In the genomic region with DNA sequence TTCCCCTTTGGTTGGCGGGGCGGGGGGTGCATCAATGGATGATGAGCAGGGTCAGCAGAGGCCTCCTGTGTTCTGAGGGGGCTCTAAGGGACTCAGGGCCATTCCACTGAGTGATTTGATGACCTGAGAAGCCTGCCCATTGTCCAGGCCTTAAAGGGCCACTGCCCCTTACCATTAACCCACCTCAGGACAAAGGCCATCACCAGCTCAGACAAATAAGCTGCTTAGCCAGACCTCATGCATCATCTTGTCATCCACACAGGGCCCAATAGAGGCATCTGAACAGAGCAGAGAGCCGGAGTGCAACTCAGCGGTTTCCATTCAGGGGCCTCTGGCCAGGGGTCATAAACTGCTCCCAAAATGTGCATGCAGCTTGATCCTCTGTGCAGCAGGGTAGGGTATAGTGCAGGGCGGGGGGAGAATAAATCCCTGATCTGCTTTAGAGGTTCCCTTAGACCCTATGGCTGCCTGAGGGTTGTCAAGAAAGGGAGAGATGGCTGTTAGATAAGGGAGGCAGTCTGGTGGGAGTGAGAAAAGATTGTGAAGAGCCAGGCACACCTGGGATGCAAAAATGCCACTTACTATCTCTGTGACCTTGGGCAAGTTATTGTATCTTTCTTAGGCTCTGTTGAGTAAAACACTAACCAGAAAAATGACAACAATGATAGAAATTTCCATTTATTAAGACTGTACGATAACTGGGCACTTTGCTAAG, we compare ENCODE assay signal across 25 cellular contexts.
"Had no signal": no experiment of that assay in that cellular context is flagged by ENCODE, and none has a peak within 500 bp of the region (broad histone marks: within the 10 kb centered on the region; RNA-seq: fewer than 3 reads in every experiment).

No MANE protein-coding gene starts in this region.

- H3K9me3 ChIP-seq: breast epithelium, left lung, lower lobe of right lung, suprapubic skin had no signal

- H3K4me1 Mint-ChIP-seq: activated CD4-positive, alpha-beta T cell treated with anti-CD3 and anti-CD28 coated beads, Interleukin-2, amount 10 ng/mL, durations not matched to agents 7 days and 5 days; activated naive CD8-positive, alpha-beta T cell treated with anti-CD3 and anti-CD28 coated beads, Interleukin-2, amount 50 U/mL, for 24 hours; activated T-helper 17 cell treated with anti-CD3 and anti-CD28 coated beads, Interleukin-2, amount 50 U/mL, for 72 hours had no signal

- H3K4me3 Mint-ChIP-seq: activated CD4-positive, alpha-beta T cell treated with anti-CD3 and anti-CD28 coated beads, Interleukin-2, amount 10 ng/mL, durations not matched to agents 7 days and 5 days; activated CD8-positive, alpha-beta T cell treated with anti-CD3 and anti-CD28 coated beads for 36 hours; activated naive CD8-positive, alpha-beta T cell treated with anti-CD3 and anti-CD28 coated beads, Interleukin-2, amount 50 U/mL, for 24 hours; activated T-cell treated with anti-CD3 and anti-CD28 coated beads, Interleukin-2, amount 50 U/mL, for 4 hours; activated T-helper 17 cell treated with anti-CD3 and anti-CD28 coated beads, Interleukin-2, amount 50 U/mL, for 72 hours; T-helper 1 cell treated with Interleukin-12 subunit alpha and Interleukin-12 subunit beta and Interleukin-4 antibody, amounts not matched to agents 30 μg/mL and 1 μg/mL, for 36 hours; WTC11 had no signal

- H3K4me1 ChIP-seq: breast epithelium, left lung, lower lobe of right lung, suprapubic skin, tibial artery had no signal

- DNase-seq: activated CD4-positive, alpha-beta T cell treated with anti-CD3 and anti-CD28 coated beads for 1 hour; activated CD4-positive, alpha-beta T cell treated with anti-CD3 and anti-CD28 coated beads, Interleukin-2, amount 10 ng/mL, durations not matched to agents 7 days and 5 days; activated CD8-positive, alpha-beta T cell treated with anti-CD3 and anti-CD28 coated beads for 36 hours; activated gamma-delta T cell treated with Interleukin-2 at 50 U/mL for 16 hours; activated naive CD4-positive, alpha-beta T cell treated with anti-CD3 and anti-CD28 coated beads, Interleukin-2, amount 50 U/mL, for 16 hours; activated naive CD8-positive, alpha-beta T cell treated with anti-CD3 and anti-CD28 coated beads, Interleukin-2, amount 50 U/mL, for 24 hours; activated T-cell treated with anti-CD3 and anti-CD28 coated beads, Interleukin-2, amount 50 U/mL, for 4 hours; amygdala; central memory CD4-positive, alpha-beta T cell; effector CD4-positive, alpha-beta T cell; kidney glomerular epithelial cell; left lung; lower lobe of right lung; mesenchymal stem cell; right cardiac atrium; stimulated activated naive CD4-positive, alpha-beta T cell; T1000; tibial artery had no signal

- H3K27ac ChIP-seq: breast epithelium, left lung, lower lobe of right lung, suprapubic skin, tibial artery had no signal

- H3K27me3 ChIP-seq: breast epithelium, suprapubic skin, tibial artery had no signal

- H3K9me3 Mint-ChIP-seq: activated CD4-positive, alpha-beta T cell treated with anti-CD3 and anti-CD28 coated beads, Interleukin-2, amount 10 ng/mL, durations not matched to agents 7 days and 5 days; activated CD8-positive, alpha-beta T cell treated with anti-CD3 and anti-CD28 coated beads for 36 hours; activated naive CD8-positive, alpha-beta T cell treated with anti-CD3 and anti-CD28 coated beads, Interleukin-2, amount 50 U/mL, for 24 hours; activated T-cell treated with anti-CD3 and anti-CD28 coated beads, Interleukin-2, amount 50 U/mL, for 4 hours; activated T-helper 17 cell treated with anti-CD3 and anti-CD28 coated beads, Interleukin-2, amount 50 U/mL, for 72 hours; T-helper 1 cell treated with Interleukin-12 subunit alpha and Interleukin-12 subunit beta and Interleukin-4 antibody, amounts not matched to agents 30 μg/mL and 1 μg/mL, for 36 hours had no signal

- FAIRE-seq: endometrium, frontal cortex had no signal

- H3K36me3 ChIP-seq: breast epithelium, left lung, lower lobe of right lung, suprapubic skin, tibial artery had no signal

- H3K27ac Mint-ChIP-seq: activated CD4-positive, alpha-beta T cell treated with anti-CD3 and anti-CD28 coated beads, Interleukin-2, amount 10 ng/mL, durations not matched to agents 7 days and 5 days; activated CD8-positive, alpha-beta T cell treated with anti-CD3 and anti-CD28 coated beads for 36 hours; activated naive CD8-positive, alpha-beta T cell treated with anti-CD3 and anti-CD28 coated beads, Interleukin-2, amount 50 U/mL, for 24 hours; activated T-helper 17 cell treated with anti-CD3 and anti-CD28 coated beads, Interleukin-2, amount 50 U/mL, for 72 hours; T-helper 1 cell treated with Interleukin-12 subunit alpha and Interleukin-12 subunit beta and Interleukin-4 antibody, amounts not matched to agents 30 μg/mL and 1 μg/mL, for 36 hours; WTC11 had no signal

- H3K4me3 ChIP-seq: breast epithelium, left lung, lower lobe of right lung, suprapubic skin, tibial artery had no signal
